In genomic region chr12:122200541-122201175, GRCh38 we compare ENCODE assay signal across 29 cellular contexts. TPM values are rescaled to one million over a fixed set of nuclear protein-coding genes. Genes with fewer than 3 reads are reported as not detected.
DNase-seq lines count a peak whose midpoint lies in the region; ATAC-seq, FAIRE-seq and TF ChIP-seq lines count a peak whose summit lies in the region.
"Had no signal": no experiment of that assay in that cellular context is flagged by ENCODE, and none has a peak within 500 bp of the region (broad histone marks: within the 10 kb centered on the region; RNA-seq: fewer than 3 reads in every experiment).

No MANE protein-coding gene starts in this region.

- no peak for FAIRE-seq in kidney (lab: Jason Lieb, UNC)
- FAIRE-seq: frontal cortex had no signal

- ATAC-seq in HG03521 (IDR thresholded peaks at IDR 0.05; ENCODE audit: unreplicated experiment), result no peak
- ATAC-seq: activated CD8-positive, alpha-beta T cell treated with anti-CD3 and anti-CD28 coated beads, Interleukin-2, amount 10 ng/mL, durations not matched to agents 7 days and 5 days; left cardiac atrium; psoas muscle had no signal

- DNase-seq in NCI-H82 (lab: John Stamatoyannopoulos, UW) (peak; percentile 19), NCI-H82 treated with DMSO at 0.1 percent for 48 hours (lab: John Stamatoyannopoulos, UW; ENCODE audit: unreplicated experiment) (no peak), WERI-Rb-1 (peak; percentile 21), kidney (peak; percentile 68), smooth muscle cell (lab: John Stamatoyannopoulos, UW; ENCODE audit: unreplicated experiment) (no peak), glomerular visceral epithelial cell (ENCODE audit: extremely low spot score) (no peak)
- no peak for DNase-seq in activated naive CD4-positive, alpha-beta T cell (lab: John Stamatoyannopoulos, UW)
- DNase-seq: activated CD4-positive, CD25-positive, alpha-beta regulatory T cell; activated CD8-positive, alpha-beta T cell treated with anti-CD3 and anti-CD28 coated beads, Interleukin-2, amount 10 ng/mL, durations not matched to agents 7 days and 5 days; activated naive CD4-positive, alpha-beta T cell treated with anti-CD3 and anti-CD28 coated beads, Interleukin-2, amount 50 U/mL, for 16 hours; activated T-cell treated with anti-CD3 and anti-CD28 coated beads, Interleukin-2, amount 50 U/mL, for 24 hours; anterior cingulate cortex; GM23248; left cardiac atrium; NCI-H1048; NCI-H2029; NCI-H345; Peyer's patch; psoas muscle; stimulated activated CD4-positive, alpha-beta T cell treated with anti-CD3 and anti-CD28 coated beads, Interleukin-4, amount 100 ng/mL, for 4 hours; stomach; trophoblast cell had no signal

- H3K27me3 ChIP-seq in WERI-Rb-1 (ENCODE audit: insufficient read depth, low read depth, severe bottlenecking), result peaks cover 9% of the 10 kb centered on the region
- peaks cover 33% of the 10 kb centered on the region for H3K27me3 ChIP-seq in smooth muscle cell (ENCODE audit: low read depth)

- H3F3A ChIP-seq in smooth muscle cell (ENCODE audit: low read depth), result no peaks in the 10 kb centered on the region

- no peaks in the 10 kb centered on the region for H4K20me1 ChIP-seq in smooth muscle cell (ENCODE audit: low read depth)

- H3K9me3 ChIP-seq in WERI-Rb-1 (ENCODE audit: severe bottlenecking) (no peaks in the 10 kb centered on the region), kidney (ENCODE audit: control insufficient read depth in 1 of 2, low read length in 2 of 2) (no peaks in the 10 kb centered on the region), smooth muscle cell (replicated peaks; ENCODE audit: low read depth) (no peaks in the 10 kb centered on the region)
- H3K9me3 ChIP-seq: Peyer's patch, psoas muscle, stomach had no signal

- no peak overlapping the region for H3K4me2 ChIP-seq in smooth muscle cell

- H3K4me3 ChIP-seq in WERI-Rb-1 (ENCODE audit: low read depth, low read length) (no peak overlapping the region), kidney (ENCODE audit: low read length in 2 of 2) (no peak overlapping the region), smooth muscle cell (no peak overlapping the region)
- H3K4me3 ChIP-seq: GM23248, Peyer's patch, psoas muscle, stomach had no signal

- intact Hi-C loops in kidney (cut with DNase I), result no loop called here

- no peak overlapping the region for H3K27ac ChIP-seq in WERI-Rb-1
- H3K27ac ChIP-seq in kidney (ENCODE audit: low read depth in 2 of 2, low read length in 2 of 2), result no peak overlapping the region
- H3K27ac ChIP-seq in smooth muscle cell (ENCODE audit: low read depth), result no peak overlapping the region
- H3K27ac ChIP-seq: 22Rv1, GM23248, Peyer's patch, psoas muscle, stomach had no signal

- H3K79me2 ChIP-seq in smooth muscle cell (ENCODE audit: low read depth), result no peaks in the 10 kb centered on the region

- H2AFZ ChIP-seq in smooth muscle cell (ENCODE audit: low read depth), result no peak overlapping the region
- H2AFZ ChIP-seq: GM23248 had no signal

- TF ChIP-seq CTCF in WERI-Rb-1 (IDR thresholded peaks at IDR 0.05; ENCODE audit: low read depth, low read length), result peak; percentile 29; the same call in 1 of the 2 replicates
- no peak for TF ChIP-seq CTCF in kidney (IDR thresholded peaks at IDR 0.05; ENCODE audit: borderline replicate concordance, extremely low read depth, insufficient read depth)
- TF ChIP-seq CTCF in smooth muscle cell (IDR thresholded peaks at IDR 0.05; ENCODE audit: borderline replicate concordance, insufficient read depth, poor library complexity, severe bottlenecking), result peak; percentile 3

- H3K4me1 ChIP-seq in kidney (ENCODE audit: control insufficient read depth in 1 of 2, insufficient read depth in 1 of 2, low read depth in 1 of 2, low read length in 2 of 2) (peaks cover 0 to 7% of the 10 kb centered on the region in 2 donors), smooth muscle cell (ENCODE audit: low read depth) (no peaks in the 10 kb centered on the region)

- WGBS in smooth muscle cell (ENCODE audit: low lambda C conversion rate), result 85% methylated on average over 20 of the region's 24 CpGs

- H3K36me3 ChIP-seq in WERI-Rb-1, result no peaks in the 10 kb centered on the region
- H3K36me3 ChIP-seq in kidney (ENCODE audit: control insufficient read depth in 1 of 2, insufficient read depth in 2 of 2, low read length in 2 of 2), result no peaks in the 10 kb centered on the region
- no peaks in the 10 kb centered on the region for H3K36me3 ChIP-seq in smooth muscle cell (ENCODE audit: low read depth)
- H3K36me3 ChIP-seq: Peyer's patch, stomach had no signal

- H3K9ac ChIP-seq in kidney (ENCODE audit: low read length in 2 of 2) (no peak overlapping the region), smooth muscle cell (ENCODE audit: low read depth) (no peak overlapping the region)
- H3K9ac ChIP-seq: GM23248 had no signal

RNA-seq across cellular contexts. Expression of gene B3GNT4, which starts 2.9 kb away (rescaled TPM):
- 0.35 TPM for total RNA-seq in kidney
- polyA plus RNA-seq in kidney (ENCODE audit: insufficient read depth, low read depth, low replicate concordance), result 8.0 TPM
- total RNA-seq in smooth muscle cell, result not detected in 2 replicates
- 0.93 and 3.2 TPM in 2 replicates for polyA plus RNA-seq in smooth muscle cell
- total RNA-seq: left cardiac atrium, LHCN-M2, mesenteric fat pad had no signal

RNA-seq across cellular contexts. Expression of gene LRRC43, which starts 17.7 kb away (rescaled TPM):
- total RNA-seq in kidney (4.8 TPM), smooth muscle cell (1.3 TPM in 1 of 2 replicates, not detected in the other)
- polyA plus RNA-seq in kidney (ENCODE audit: insufficient read depth, low read depth, low replicate concordance) (7.9 TPM), smooth muscle cell (0.38 and 0.77 TPM in 2 replicates)
- total RNA-seq: activated CD8-positive, alpha-beta T cell treated with anti-CD3 and anti-CD28 coated beads, Interleukin-2, amount 10 ng/mL, durations not matched to agents 7 days and 5 days; LHCN-M2; Peyer's patch; SK-MEL-5 had no signal
- polyA plus RNA-seq: stomach had no signal

RNA-seq across cellular contexts. Expression of gene DIABLO, which starts 25.2 kb away (rescaled TPM):
- total RNA-seq in kidney (43.7 TPM), smooth muscle cell (68.8 and 72.4 TPM in 2 replicates)
- polyA plus RNA-seq in kidney (ENCODE audit: insufficient read depth, low read depth, low replicate concordance) (97.7 TPM), smooth muscle cell (76.2 and 82.6 TPM in 2 replicates)

RNA-seq across cellular contexts. Expression of gene IL31, which starts 26.6 kb away (rescaled TPM):
- total RNA-seq in kidney, result not detected
- polyA plus RNA-seq in kidney (ENCODE audit: insufficient read depth, low read depth, low replicate concordance), result not detected
- not detected in 2 replicates for total RNA-seq in smooth muscle cell
- not detected in 2 replicates for polyA plus RNA-seq in smooth muscle cell
- total RNA-seq: activated CD8-positive, alpha-beta T cell treated with anti-CD3 and anti-CD28 coated beads, Interleukin-2, amount 10 ng/mL, durations not matched to agents 7 days and 5 days; frontal cortex; GM23248; left cardiac atrium; LHCN-M2; mesenteric fat pad; Peyer's patch; psoas muscle; SK-MEL-5; stomach had no signal
- polyA plus RNA-seq: esophagus, GM23248, psoas muscle, stomach had no signal

Comparison
In these comparisons a context has a peak if more than half of its experiments do, and no peak if none do; other contexts are left out.
1. DNase-seq: peak in NCI-H82 (single experiment), WERI-Rb-1 (single experiment) and kidney (single experiment); none in NCI-H82 treated with DMSO at 0.1 percent for 48 hours (single experiment), smooth muscle cell (single experiment), glomerular visceral epithelial cell (single experiment) and activated naive CD4-positive, alpha-beta T cell (0 of 4).